In the genomic region with DNA sequence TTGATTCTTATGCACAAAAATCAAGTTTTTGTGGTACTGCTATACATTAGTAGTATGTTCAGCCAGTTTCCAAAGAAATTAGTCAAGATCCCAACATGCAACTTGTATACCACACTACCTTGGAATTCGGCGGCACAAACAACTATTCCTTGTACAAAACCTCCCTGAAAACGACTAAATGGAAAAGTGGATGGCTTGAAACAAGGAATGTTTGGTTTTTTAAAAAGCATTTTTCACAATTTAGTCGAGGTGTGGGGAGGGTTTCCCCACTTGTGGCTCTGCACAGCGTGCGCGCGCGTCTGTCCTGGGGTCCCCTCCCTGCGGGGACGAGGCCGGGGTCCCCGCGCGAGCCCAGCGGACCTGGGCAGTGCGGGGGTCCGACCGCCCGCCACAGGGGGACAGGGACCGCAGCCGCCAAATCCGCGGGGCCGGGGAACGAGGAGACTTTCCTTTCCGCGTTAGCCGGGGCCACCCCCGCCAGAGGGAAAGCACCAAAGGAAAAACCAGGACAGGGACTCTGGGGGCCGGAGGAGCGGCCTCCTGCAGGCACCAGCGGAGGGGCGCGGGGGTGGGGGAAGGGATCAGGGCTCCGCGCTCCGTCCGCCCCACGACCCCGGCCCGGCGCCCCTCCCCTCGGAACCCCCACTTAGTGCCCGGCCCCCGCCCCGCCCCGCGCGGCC, we compare ENCODE assay signal across 1 cellular context.
TF ChIP-seq lines count a peak whose summit lies in the region.

No MANE protein-coding gene starts in this region.

TF ChIP-seq in HepG2, 621 proteins besides CTCF, POLR2A, EP300 and RAD21 (continued from another document and continues in another):
- TF ChIP-seq, protein P1, sequence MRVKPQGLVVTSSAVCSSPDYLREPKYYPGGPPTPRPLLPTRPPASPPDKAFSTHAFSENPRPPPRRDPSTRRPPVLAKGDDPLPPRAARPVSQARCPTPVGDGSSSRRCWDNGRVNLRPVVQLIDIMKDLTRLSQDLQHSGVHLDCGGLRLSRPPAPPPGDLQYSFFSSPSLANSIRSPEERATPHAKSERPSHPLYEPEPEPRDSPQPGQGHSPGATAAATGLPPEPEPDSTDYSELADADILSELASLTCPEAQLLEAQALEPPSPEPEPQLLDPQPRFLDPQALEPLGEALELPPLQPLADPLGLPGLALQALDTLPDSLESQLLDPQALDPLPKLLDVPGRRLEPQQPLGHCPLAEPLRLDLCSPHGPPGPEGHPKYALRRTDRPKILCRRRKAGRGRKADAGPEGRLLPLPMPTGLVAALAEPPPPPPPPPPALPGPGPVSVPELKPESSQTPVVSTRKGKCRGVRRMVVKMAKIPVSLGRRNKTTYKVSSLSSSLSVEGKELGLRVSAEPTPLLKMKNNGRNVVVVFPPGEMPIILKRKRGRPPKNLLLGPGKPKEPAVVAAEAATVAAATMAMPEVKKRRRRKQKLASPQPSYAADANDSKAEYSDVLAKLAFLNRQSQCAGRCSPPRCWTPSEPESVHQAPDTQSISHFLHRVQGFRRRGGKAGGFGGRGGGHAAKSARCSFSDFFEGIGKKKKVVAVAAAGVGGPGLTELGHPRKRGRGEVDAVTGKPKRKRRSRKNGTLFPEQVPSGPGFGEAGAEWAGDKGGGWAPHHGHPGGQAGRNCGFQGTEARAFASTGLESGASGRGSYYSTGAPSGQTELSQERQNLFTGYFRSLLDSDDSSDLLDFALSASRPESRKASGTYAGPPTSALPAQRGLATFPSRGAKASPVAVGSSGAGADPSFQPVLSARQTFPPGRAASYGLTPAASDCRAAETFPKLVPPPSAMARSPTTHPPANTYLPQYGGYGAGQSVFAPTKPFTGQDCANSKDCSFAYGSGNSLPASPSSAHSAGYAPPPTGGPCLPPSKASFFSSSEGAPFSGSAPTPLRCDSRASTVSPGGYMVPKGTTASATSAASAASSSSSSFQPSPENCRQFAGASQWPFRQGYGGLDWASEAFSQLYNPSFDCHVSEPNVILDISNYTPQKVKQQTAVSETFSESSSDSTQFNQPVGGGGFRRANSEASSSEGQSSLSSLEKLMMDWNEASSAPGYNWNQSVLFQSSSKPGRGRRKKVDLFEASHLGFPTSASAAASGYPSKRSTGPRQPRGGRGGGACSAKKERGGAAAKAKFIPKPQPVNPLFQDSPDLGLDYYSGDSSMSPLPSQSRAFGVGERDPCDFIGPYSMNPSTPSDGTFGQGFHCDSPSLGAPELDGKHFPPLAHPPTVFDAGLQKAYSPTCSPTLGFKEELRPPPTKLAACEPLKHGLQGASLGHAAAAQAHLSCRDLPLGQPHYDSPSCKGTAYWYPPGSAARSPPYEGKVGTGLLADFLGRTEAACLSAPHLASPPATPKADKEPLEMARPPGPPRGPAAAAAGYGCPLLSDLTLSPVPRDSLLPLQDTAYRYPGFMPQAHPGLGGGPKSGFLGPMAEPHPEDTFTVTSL (CRISPR knock-in tag; IDR thresholded peaks at IDR 0.05; ENCODE audit: borderline replicate concordance), result no peak
- TF ChIP-seq HOXD1 (CRISPR knock-in tag; IDR thresholded peaks at IDR 0.05) (no peak), REL (CRISPR knock-in tag; conservative IDR thresholded peaks at IDR 0.05) (no peak), MTF2 (CRISPR knock-in tag; IDR thresholded peaks at IDR 0.05; ENCODE audit: borderline replicate concordance) (no peak), ZNF709 (CRISPR knock-in tag; IDR thresholded peaks at IDR 0.05) (peak; percentile 28; the same call in 1 of the 2 replicates), ZBTB21 (CRISPR knock-in tag; IDR thresholded peaks at IDR 0.05) (no peak), KAT8 (CRISPR knock-in tag; IDR thresholded peaks at IDR 0.05) (0 out of 2 replicates have a peak, but pooled peaks have one; percentile 12), MEIS1 (CRISPR knock-in tag; IDR thresholded peaks at IDR 0.05; ENCODE audit: borderline replicate concordance) (no peak), FOXO4 (CRISPR knock-in tag; conservative IDR thresholded peaks at IDR 0.05) (no peak), SNAI1 (CRISPR knock-in tag; IDR thresholded peaks at IDR 0.05; ENCODE audit: borderline replicate concordance) (no peak), ZNF235 (CRISPR knock-in tag; IDR thresholded peaks at IDR 0.05; ENCODE audit: borderline replicate concordance) (no peak), POLR2G (IDR thresholded peaks at IDR 0.05; ENCODE audit: low read depth, low read length) (no peak), ZNF496 (CRISPR knock-in tag; IDR thresholded peaks at IDR 0.05; ENCODE audit: insufficient replicate concordance) (no peak), ETV5 (CRISPR knock-in tag; IDR thresholded peaks at IDR 0.05; ENCODE audit: borderline replicate concordance) (no peak), ZBTB42 (CRISPR knock-in tag; IDR thresholded peaks at IDR 0.05) (no peak), NFE2L1 (CRISPR knock-in tag; IDR thresholded peaks at IDR 0.05; ENCODE audit: borderline replicate concordance) (no peak), CHD2 (IDR thresholded peaks at IDR 0.05; ENCODE audit: low read depth, low read length) (no peak), ZMYM3 (CRISPR knock-in tag; IDR thresholded peaks at IDR 0.05) (no peak), ZNF569 (CRISPR knock-in tag; IDR thresholded peaks at IDR 0.05; ENCODE audit: borderline replicate concordance) (no peak), KLF16 (CRISPR knock-in tag; IDR thresholded peaks at IDR 0.05) (0 out of 4 replicates have a peak, but pooled peaks of 1 of the 2 experiments have one; percentile 26), ZFX (CRISPR knock-in tag; IDR thresholded peaks at IDR 0.05; ENCODE audit: low read depth) (peak; percentile 46; the same call in 1 of the 2 replicates), ZNF557 (CRISPR knock-in tag; IDR thresholded peaks at IDR 0.05) (no peak), PHF20 (CRISPR knock-in tag; IDR thresholded peaks at IDR 0.05) (no peak), MLLT10 (CRISPR knock-in tag; IDR thresholded peaks at IDR 0.05) (no peak), NR1H2 (CRISPR knock-in tag; IDR thresholded peaks at IDR 0.05; ENCODE audit: borderline replicate concordance, low read depth) (no peak), CBX1 (IDR thresholded peaks at IDR 0.05; ENCODE audit: low read depth) (no peak), ETV6 (CRISPR knock-in tag; conservative IDR thresholded peaks at IDR 0.05) (no peak), ERF (CRISPR knock-in tag; IDR thresholded peaks at IDR 0.05) (no peak), AGO2 (optimal IDR thresholded peaks at IDR 0.05; ENCODE audit: low read depth, low read length) (peak; percentile 69), ZNF788 (CRISPR knock-in tag; IDR thresholded peaks at IDR 0.05; ENCODE audit: borderline replicate concordance) (no peak), NCOA1 (CRISPR knock-in tag; IDR thresholded peaks at IDR 0.05) (no peak), XRCC5 (optimal IDR thresholded peaks at IDR 0.05; ENCODE audit: low read length) (peak; percentile 53), ASH2L (IDR thresholded peaks at IDR 0.05; ENCODE audit: insufficient read length, low read depth, low read length) (no peak)
- TF ChIP-seq, protein P2, sequence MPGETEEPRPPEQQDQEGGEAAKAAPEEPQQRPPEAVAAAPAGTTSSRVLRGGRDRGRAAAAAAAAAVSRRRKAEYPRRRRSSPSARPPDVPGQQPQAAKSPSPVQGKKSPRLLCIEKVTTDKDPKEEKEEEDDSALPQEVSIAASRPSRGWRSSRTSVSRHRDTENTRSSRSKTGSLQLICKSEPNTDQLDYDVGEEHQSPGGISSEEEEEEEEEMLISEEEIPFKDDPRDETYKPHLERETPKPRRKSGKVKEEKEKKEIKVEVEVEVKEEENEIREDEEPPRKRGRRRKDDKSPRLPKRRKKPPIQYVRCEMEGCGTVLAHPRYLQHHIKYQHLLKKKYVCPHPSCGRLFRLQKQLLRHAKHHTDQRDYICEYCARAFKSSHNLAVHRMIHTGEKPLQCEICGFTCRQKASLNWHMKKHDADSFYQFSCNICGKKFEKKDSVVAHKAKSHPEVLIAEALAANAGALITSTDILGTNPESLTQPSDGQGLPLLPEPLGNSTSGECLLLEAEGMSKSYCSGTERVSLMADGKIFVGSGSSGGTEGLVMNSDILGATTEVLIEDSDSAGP (CRISPR knock-in tag; IDR thresholded peaks at IDR 0.05; ENCODE audit: borderline replicate concordance), result peak; percentile 57; the same call in 1 of the 2 replicates
- TF ChIP-seq, protein P3, sequence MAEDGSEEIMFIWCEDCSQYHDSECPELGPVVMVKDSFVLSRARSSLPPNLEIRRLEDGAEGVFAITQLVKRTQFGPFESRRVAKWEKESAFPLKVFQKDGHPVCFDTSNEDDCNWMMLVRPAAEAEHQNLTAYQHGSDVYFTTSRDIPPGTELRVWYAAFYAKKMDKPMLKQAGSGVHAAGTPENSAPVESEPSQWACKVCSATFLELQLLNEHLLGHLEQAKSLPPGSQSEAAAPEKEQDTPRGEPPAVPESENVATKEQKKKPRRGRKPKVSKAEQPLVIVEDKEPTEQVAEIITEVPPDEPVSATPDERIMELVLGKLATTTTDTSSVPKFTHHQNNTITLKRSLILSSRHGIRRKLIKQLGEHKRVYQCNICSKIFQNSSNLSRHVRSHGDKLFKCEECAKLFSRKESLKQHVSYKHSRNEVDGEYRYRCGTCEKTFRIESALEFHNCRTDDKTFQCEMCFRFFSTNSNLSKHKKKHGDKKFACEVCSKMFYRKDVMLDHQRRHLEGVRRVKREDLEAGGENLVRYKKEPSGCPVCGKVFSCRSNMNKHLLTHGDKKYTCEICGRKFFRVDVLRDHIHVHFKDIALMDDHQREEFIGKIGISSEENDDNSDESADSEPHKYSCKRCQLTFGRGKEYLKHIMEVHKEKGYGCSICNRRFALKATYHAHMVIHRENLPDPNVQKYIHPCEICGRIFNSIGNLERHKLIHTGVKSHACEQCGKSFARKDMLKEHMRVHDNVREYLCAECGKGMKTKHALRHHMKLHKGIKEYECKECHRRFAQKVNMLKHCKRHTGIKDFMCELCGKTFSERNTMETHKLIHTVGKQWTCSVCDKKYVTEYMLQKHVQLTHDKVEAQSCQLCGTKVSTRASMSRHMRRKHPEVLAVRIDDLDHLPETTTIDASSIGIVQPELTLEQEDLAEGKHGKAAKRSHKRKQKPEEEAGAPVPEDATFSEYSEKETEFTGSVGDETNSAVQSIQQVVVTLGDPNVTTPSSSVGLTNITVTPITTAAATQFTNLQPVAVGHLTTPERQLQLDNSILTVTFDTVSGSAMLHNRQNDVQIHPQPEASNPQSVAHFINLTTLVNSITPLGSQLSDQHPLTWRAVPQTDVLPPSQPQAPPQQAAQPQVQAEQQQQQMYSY (CRISPR knock-in tag; IDR thresholded peaks at IDR 0.05), result peak; percentile 43; the same call in 1 of the 2 replicates
- TF ChIP-seq, protein P4, sequence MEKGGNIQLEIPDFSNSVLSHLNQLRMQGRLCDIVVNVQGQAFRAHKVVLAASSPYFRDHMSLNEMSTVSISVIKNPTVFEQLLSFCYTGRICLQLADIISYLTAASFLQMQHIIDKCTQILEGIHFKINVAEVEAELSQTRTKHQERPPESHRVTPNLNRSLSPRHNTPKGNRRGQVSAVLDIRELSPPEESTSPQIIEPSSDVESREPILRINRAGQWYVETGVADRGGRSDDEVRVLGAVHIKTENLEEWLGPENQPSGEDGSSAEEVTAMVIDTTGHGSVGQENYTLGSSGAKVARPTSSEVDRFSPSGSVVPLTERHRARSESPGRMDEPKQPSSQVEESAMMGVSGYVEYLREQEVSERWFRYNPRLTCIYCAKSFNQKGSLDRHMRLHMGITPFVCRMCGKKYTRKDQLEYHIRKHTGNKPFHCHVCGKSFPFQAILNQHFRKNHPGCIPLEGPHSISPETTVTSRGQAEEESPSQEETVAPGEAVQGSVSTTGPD (CRISPR knock-in tag; IDR thresholded peaks at IDR 0.05), result no peak
- TF ChIP-seq, protein P5, sequence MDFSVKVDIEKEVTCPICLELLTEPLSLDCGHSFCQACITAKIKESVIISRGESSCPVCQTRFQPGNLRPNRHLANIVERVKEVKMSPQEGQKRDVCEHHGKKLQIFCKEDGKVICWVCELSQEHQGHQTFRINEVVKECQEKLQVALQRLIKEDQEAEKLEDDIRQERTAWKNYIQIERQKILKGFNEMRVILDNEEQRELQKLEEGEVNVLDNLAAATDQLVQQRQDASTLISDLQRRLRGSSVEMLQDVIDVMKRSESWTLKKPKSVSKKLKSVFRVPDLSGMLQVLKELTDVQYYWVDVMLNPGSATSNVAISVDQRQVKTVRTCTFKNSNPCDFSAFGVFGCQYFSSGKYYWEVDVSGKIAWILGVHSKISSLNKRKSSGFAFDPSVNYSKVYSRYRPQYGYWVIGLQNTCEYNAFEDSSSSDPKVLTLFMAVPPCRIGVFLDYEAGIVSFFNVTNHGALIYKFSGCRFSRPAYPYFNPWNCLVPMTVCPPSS (IDR thresholded peaks at IDR 0.05), result no peak
- TF ChIP-seq, protein P6, sequence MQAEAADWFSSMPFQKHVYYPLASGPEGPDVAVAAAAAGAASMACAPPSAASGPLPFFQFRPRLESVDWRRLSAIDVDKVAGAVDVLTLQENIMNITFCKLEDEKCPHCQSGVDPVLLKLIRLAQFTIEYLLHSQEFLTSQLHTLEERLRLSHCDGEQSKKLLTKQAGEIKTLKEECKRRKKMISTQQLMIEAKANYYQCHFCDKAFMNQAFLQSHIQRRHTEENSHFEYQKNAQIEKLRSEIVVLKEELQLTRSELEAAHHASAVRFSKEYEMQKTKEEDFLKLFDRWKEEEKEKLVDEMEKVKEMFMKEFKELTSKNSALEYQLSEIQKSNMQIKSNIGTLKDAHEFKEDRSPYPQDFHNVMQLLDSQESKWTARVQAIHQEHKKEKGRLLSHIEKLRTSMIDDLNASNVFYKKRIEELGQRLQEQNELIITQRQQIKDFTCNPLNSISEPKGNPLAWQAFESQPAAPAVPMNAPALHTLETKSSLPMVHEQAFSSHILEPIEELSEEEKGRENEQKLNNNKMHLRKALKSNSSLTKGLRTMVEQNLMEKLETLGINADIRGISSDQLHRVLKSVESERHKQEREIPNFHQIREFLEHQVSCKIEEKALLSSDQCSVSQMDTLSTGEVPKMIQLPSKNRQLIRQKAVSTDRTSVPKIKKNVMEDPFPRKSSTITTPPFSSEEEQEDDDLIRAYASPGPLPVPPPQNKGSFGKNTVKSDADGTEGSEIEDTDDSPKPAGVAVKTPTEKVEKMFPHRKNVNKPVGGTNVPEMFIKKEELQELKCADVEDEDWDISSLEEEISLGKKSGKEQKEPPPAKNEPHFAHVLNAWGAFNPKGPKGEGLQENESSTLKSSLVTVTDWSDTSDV (CRISPR knock-in tag; IDR thresholded peaks at IDR 0.05), result no peak
- TF ChIP-seq, protein P7, sequence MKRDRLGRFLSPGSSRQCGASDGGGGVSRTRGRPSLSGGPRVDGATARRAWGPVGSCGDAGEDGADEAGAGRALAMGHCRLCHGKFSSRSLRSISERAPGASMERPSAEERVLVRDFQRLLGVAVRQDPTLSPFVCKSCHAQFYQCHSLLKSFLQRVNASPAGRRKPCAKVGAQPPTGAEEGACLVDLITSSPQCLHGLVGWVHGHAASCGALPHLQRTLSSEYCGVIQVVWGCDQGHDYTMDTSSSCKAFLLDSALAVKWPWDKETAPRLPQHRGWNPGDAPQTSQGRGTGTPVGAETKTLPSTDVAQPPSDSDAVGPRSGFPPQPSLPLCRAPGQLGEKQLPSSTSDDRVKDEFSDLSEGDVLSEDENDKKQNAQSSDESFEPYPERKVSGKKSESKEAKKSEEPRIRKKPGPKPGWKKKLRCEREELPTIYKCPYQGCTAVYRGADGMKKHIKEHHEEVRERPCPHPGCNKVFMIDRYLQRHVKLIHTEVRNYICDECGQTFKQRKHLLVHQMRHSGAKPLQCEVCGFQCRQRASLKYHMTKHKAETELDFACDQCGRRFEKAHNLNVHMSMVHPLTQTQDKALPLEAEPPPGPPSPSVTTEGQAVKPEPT (CRISPR knock-in tag; IDR thresholded peaks at IDR 0.05; ENCODE audit: low read depth), result no peak
